8 cellular contexts compared by ENCODE assay signal in genomic region chr7:137626469-137627067, GRCh38.
DNase-seq lines count a peak whose midpoint lies in the region; FAIRE-seq and TF ChIP-seq lines count a peak whose summit lies in the region.

No MANE protein-coding gene starts in this region.

- peak; percentile 7 for DNase-seq in stimulated activated naive CD4-positive, alpha-beta T cell treated with Interleukin-2 at 50 U/mL for 16 hours (lab: John Stamatoyannopoulos, UW)
- DNase-seq in stimulated activated naive CD4-positive, alpha-beta T cell (lab: John Stamatoyannopoulos, UW): no peak
- DNase-seq in H54 (ENCODE audit: insufficient read length, low spot score) (peak; percentile 26), MM.1S (peak; percentile 56), foreskin melanocyte (peak; percentile 35), putamen (ENCODE audit: low spot score) (peak; percentile 26), NCI-H1930 (lab: John Stamatoyannopoulos, UW) (no peak)
- peak; percentile 56 for DNase-seq in activated CD4-positive, alpha-beta memory T cell treated with anti-CD3 and anti-CD28 coated beads for 36 hours

- H3K27me3 Mint-ChIP-seq in activated CD4-positive, alpha-beta memory T cell treated with anti-CD3 and anti-CD28 coated beads for 36 hours: peaks cover 8% of the 10 kb centered on the region

- intact Hi-C loops in activated CD4-positive, alpha-beta memory T cell treated with anti-CD3 and anti-CD28 coated beads for 36 hours (cut with micrococcal nuclease): loop anchor here (2.0 kb wide), 1 partner anchor 20 kb away; no protein-coding TSS in a partner anchor

- no peaks in the 10 kb centered on the region for H3F3A ChIP-seq in MM.1S (ENCODE audit: insufficient read depth, low read length)

- H3K4me2 ChIP-seq in MM.1S (ENCODE audit: low read depth, low read length): 0 out of 2 replicates have a peak overlapping the region, but pooled peaks have one; percentile 4

- no peak for FAIRE-seq in H54 (lab: Jason Lieb, UNC)

- H3K9me3 Mint-ChIP-seq in activated CD4-positive, alpha-beta memory T cell treated with anti-CD3 and anti-CD28 coated beads for 36 hours: no peaks in the 10 kb centered on the region

- H4K20me1 ChIP-seq in MM.1S (ENCODE audit: insufficient read depth, low read length): no peaks in the 10 kb centered on the region

- H3K36me3 ChIP-seq in MM.1S (replicated peaks; ENCODE audit: insufficient read depth, low read length): no peaks in the 10 kb centered on the region

- no peaks in the 10 kb centered on the region for H3K9me3 ChIP-seq in MM.1S (replicated peaks; ENCODE audit: insufficient read depth, low read length)

- H3K4me3 ChIP-seq in MM.1S (ENCODE audit: low read length): no peak overlapping the region

- POLR2A ChIA-PET in activated CD4-positive, alpha-beta memory T cell treated with anti-CD3 and anti-CD28 coated beads for 36 hours (lab: Charles Lee): no interaction called here

- H3K9ac ChIP-seq in MM.1S (ENCODE audit: low read length): no peak overlapping the region

- peak; percentile 94 for TF ChIP-seq CTCF in MM.1S (IDR thresholded peaks at IDR 0.05; ENCODE audit: low read length)

- H3K27ac ChIP-seq in MM.1S (ENCODE audit: low read length): no peak overlapping the region

- no peaks in the 10 kb centered on the region for H3K79me2 ChIP-seq in MM.1S (ENCODE audit: low read length)

- H3K4me1 ChIP-seq in MM.1S (ENCODE audit: low read length): no peaks in the 10 kb centered on the region

- no peak overlapping the region for H3K4me3 Mint-ChIP-seq in activated CD4-positive, alpha-beta memory T cell treated with anti-CD3 and anti-CD28 coated beads for 36 hours

- no peaks in the 10 kb centered on the region for H3K4me1 Mint-ChIP-seq in activated CD4-positive, alpha-beta memory T cell treated with anti-CD3 and anti-CD28 coated beads for 36 hours (ENCODE audit: low read depth)

- H3K36me3 Mint-ChIP-seq in activated CD4-positive, alpha-beta memory T cell treated with anti-CD3 and anti-CD28 coated beads for 36 hours: no peaks in the 10 kb centered on the region

- H3K9me2 ChIP-seq in MM.1S (replicated peaks; ENCODE audit: insufficient read depth, low read length): no peaks in the 10 kb centered on the region

- H3K27me3 ChIP-seq in MM.1S (replicated peaks; ENCODE audit: insufficient read depth, low read length): no peaks in the 10 kb centered on the region

- TF ChIP-seq POLR2A in H54 (IDR thresholded peaks at IDR 0.05; ENCODE audit: low read depth, low read length): no peak

- H3K27ac Mint-ChIP-seq in activated CD4-positive, alpha-beta memory T cell treated with anti-CD3 and anti-CD28 coated beads for 36 hours: no peak overlapping the region

- CTCF ChIA-PET in activated CD4-positive, alpha-beta memory T cell treated with anti-CD3 and anti-CD28 coated beads for 36 hours (lab: Charles Lee): interaction anchor here (0.6 to 2.2 kb wide), 14 partner anchors 8 to 967 kb away, joined by 3 to 33 read pairs (median 4); no protein-coding TSS in a partner anchor

- no peak overlapping the region for H2AFZ ChIP-seq in MM.1S (ENCODE audit: low read length)

Comparison
In these comparisons a context has a peak if more than half of its experiments do, and no peak if none do; other contexts are left out.
1. DNase-seq: peak in stimulated activated naive CD4-positive, alpha-beta T cell treated with Interleukin-2 at 50 U/mL for 16 hours (single experiment), H54 (single experiment), MM.1S (single experiment), activated CD4-positive, alpha-beta memory T cell treated with anti-CD3 and anti-CD28 coated beads for 36 hours (single experiment), foreskin melanocyte (single experiment) and putamen (single experiment); none in stimulated activated naive CD4-positive, alpha-beta T cell (0 of 6) and NCI-H1930 (0 of 2).